18 cellular contexts compared by ENCODE assay signal in genomic region chr17:2621241-2621640, GRCh38.
"Had no signal": no experiment of that assay in that cellular context is flagged by ENCODE, and none has a peak within 500 bp of the region (broad histone marks: within the 10 kb centered on the region; RNA-seq: fewer than 3 reads in every experiment).

No MANE protein-coding gene starts in this region.

- H3K4me3 ChIP-seq: body of pancreas, neural progenitor cell, sigmoid colon, spleen, thoracic aorta had no signal

- H3K4me3 Mint-ChIP-seq: activated naive CD4-positive, alpha-beta T cell treated with anti-CD3 and anti-CD28 coated beads, Interleukin-2, amount 10 ng/mL, durations not matched to agents 7 days and 5 days; activated T-helper 17 cell treated with anti-CD3 and anti-CD28 coated beads, Interleukin-2, amount 50 U/mL, for 72 hours; mesothelial cell of epicardium; neural progenitor cell had no signal

- H3K4me1 Mint-ChIP-seq: neural progenitor cell had no signal

- H3K27me3 ChIP-seq: body of pancreas, neural progenitor cell, sigmoid colon, spleen had no signal

- H3K27ac ChIP-seq: body of pancreas, neural progenitor cell, sigmoid colon, spleen, thoracic aorta had no signal

- H3K9me3 ChIP-seq: body of pancreas, sigmoid colon, spleen, thoracic aorta had no signal

- DNase-seq: activated CD4-positive, alpha-beta T cell treated with anti-CD3 and anti-CD28 coated beads, Interleukin-2, amount 50 U/mL, for 4 hours; activated CD4-positive, CD25-positive, alpha-beta regulatory T cell treated with anti-CD3 and anti-CD28 coated beads, Interleukin-2, amount 50 U/mL, for 72 hours; activated naive CD4-positive, alpha-beta T cell treated with anti-CD3 and anti-CD28 coated beads, Interleukin-2, amount 10 ng/mL, durations not matched to agents 7 days and 5 days; amniotic stem cell; body of pancreas; caudate nucleus; glutamatergic neuron; kidney glomerular epithelial cell; sigmoid colon; spleen; T1000 had no signal

- H3K27me3 Mint-ChIP-seq: activated naive CD4-positive, alpha-beta T cell treated with anti-CD3 and anti-CD28 coated beads, Interleukin-2, amount 10 ng/mL, durations not matched to agents 7 days and 5 days; activated T-helper 17 cell treated with anti-CD3 and anti-CD28 coated beads, Interleukin-2, amount 50 U/mL, for 72 hours had no signal

- H3K27ac Mint-ChIP-seq: activated naive CD4-positive, alpha-beta T cell treated with anti-CD3 and anti-CD28 coated beads, Interleukin-2, amount 10 ng/mL, durations not matched to agents 7 days and 5 days; activated T-helper 17 cell treated with anti-CD3 and anti-CD28 coated beads, Interleukin-2, amount 50 U/mL, for 72 hours; mesothelial cell of epicardium; neural progenitor cell had no signal

- H3K36me3 ChIP-seq: sigmoid colon had no signal

- H3K9me3 Mint-ChIP-seq: activated naive CD4-positive, alpha-beta T cell treated with anti-CD3 and anti-CD28 coated beads, Interleukin-2, amount 10 ng/mL, durations not matched to agents 7 days and 5 days; activated T-helper 17 cell treated with anti-CD3 and anti-CD28 coated beads, Interleukin-2, amount 50 U/mL, for 72 hours had no signal

- H3K4me2 ChIP-seq: neural progenitor cell had no signal

- FAIRE-seq: colon, endometrium had no signal

- ATAC-seq: activated T-helper 17 cell treated with anti-CD3 and anti-CD28 coated beads, Interleukin-2, amount 50 U/mL, for 72 hours; body of pancreas; esophagus mucosa had no signal
